Comparison of ENCODE assay signal across 8 cellular contexts in genomic region chr1:171780583-171781166, GRCh38. TPM values are rescaled to one million over a fixed set of nuclear protein-coding genes. Genes with fewer than 3 reads are reported as not detected.
DNase-seq lines count a peak whose midpoint lies in the region; ATAC-seq and TF ChIP-seq lines count a peak whose summit lies in the region.

No MANE protein-coding gene starts in this region.

- no peak for TF ChIP-seq CTCF in fibroblast of pulmonary artery (IDR thresholded peaks at IDR 0.05; ENCODE audit: low read length, missing control alignments)
- no peak for TF ChIP-seq CTCF in gastrocnemius medialis (IDR thresholded peaks at IDR 0.05 in 4 of 5, conservative IDR thresholded peaks at IDR 0.05 in 1 of 5)

- DNase-seq in HAP-1 (ENCODE audit: low spot score in 2 of 2) (peak in 1 of 2 experiments; percentile 14), SJSA1 (ENCODE audit: low read depth in 1 of 2, low spot score in 2 of 2) (peak; percentile 10 to 18), fibroblast of pulmonary artery (ENCODE audit: low read depth) (no peak), gastrocnemius medialis (no peak), NCI-H2196 treated with DMSO at 0.1 percent for 48 hours (lab: John Stamatoyannopoulos, UW; ENCODE audit: unreplicated experiment) (no peak)

- H3K27me3 ChIP-seq in HAP-1 (ENCODE audit: low read depth) (no peaks in the 10 kb centered on the region), SJSA1 (replicated peaks) (no peaks in the 10 kb centered on the region), gastrocnemius medialis (no peaks in the 10 kb centered on the region)

- intact Hi-C loops in gastrocnemius medialis (cut with DNase I; ENCODE audit: low total_unique reads), result loop anchor here (1.0 to 2.0 kb wide), 5 partner anchors 37 to 1696 kb away; partner anchors contain the start of genes PRDX6, PRRC2C and SUCO

- ATAC-seq in gastrocnemius medialis, result peak in 1 of 2 donors; percentile 3
- ATAC-seq in HG03280 (IDR thresholded peaks at IDR 0.05; ENCODE audit: unreplicated experiment), result no peak
- ATAC-seq in HG03571 (IDR thresholded peaks at IDR 0.05; ENCODE audit: unreplicated experiment), result no peak
- ATAC-seq in HG03354 (IDR thresholded peaks at IDR 0.05; ENCODE audit: poor library complexity, severe bottlenecking, unreplicated experiment), result no peak

- H3K9me3 ChIP-seq in HAP-1 (no peaks in the 10 kb centered on the region), SJSA1 (replicated peaks) (no peaks in the 10 kb centered on the region), gastrocnemius medialis (no peaks in the 10 kb centered on the region)

- peaks cover 11% of the 10 kb centered on the region for H3K4me1 ChIP-seq in HAP-1
- H3K4me1 ChIP-seq in SJSA1 (replicated peaks), result peaks cover 11% of the 10 kb centered on the region
- peaks cover 31% of the 10 kb centered on the region in 2 donors for H3K4me1 ChIP-seq in gastrocnemius medialis

- H3K36me3 ChIP-seq in HAP-1 (replicated peaks) (peaks cover 25% of the 10 kb centered on the region), SJSA1 (peaks cover 22% of the 10 kb centered on the region), gastrocnemius medialis (peaks cover 0 to 8% of the 10 kb centered on the region in 2 donors)

- peak overlapping the region; percentile 27 for H3K4me3 ChIP-seq in HAP-1
- H3K4me3 ChIP-seq in SJSA1, result peak overlapping the region; percentile 55
- peak overlapping the region; percentile 98 for H3K4me3 ChIP-seq in fibroblast of pulmonary artery (replicated peaks; ENCODE audit: low read depth, low read length)
- H3K4me3 ChIP-seq in gastrocnemius medialis, result peak overlapping the region; percentile 60 to 92 (median 87)

- in situ Hi-C loops in HAP-1 (cut with MboI; ENCODE audit: low sequenced_read_pairs) (no loop called here), gastrocnemius medialis (cut with MboI; ENCODE audit: low sequenced_read_pairs in 4 of 4) (loop anchor here in 3 of 4 donors (5.0 to 25.0 kb wide), 3 partner anchors 38 to 757 kb away; partner anchors contain the start of genes SUCO (in 2 of the 3), PIGC (in 1 of the 3) and VAMP4 (in 1 of the 3))

- peak overlapping the region; percentile 49 for H3K27ac ChIP-seq in SJSA1
- H3K27ac ChIP-seq in gastrocnemius medialis, result peak overlapping the region; percentile 87 to 95 (median 90)

- TF ChIP-seq POLR2A in gastrocnemius medialis (IDR thresholded peaks at IDR 0.05), result no peak

RNA-seq across cellular contexts. Expression of gene METTL13, which starts 0.8 kb away (rescaled TPM):
- total RNA-seq in SJSA1 (2014; rRNA removed; shearing (Covaris generic)), result 15.1 and 26.5 TPM in 2 replicates
- total RNA-seq in gastrocnemius medialis, result 10 to 100 TPM; 18.6 to 32.8 (median 23.5) TPM

RNA-seq across cellular contexts. Expression of gene VAMP4, which starts 38.8 kb away (rescaled TPM):
- total RNA-seq in SJSA1 (2014; rRNA removed; shearing (Covaris generic)), result 4.2 and 8.5 TPM in 2 replicates
- total RNA-seq in gastrocnemius medialis, result 10 to 100 TPM in 1 of 4 donors, 1 to 10 TPM in 3; 4.6 to 11.1 (median 5.0) TPM

Comparison
In these comparisons a context has a peak if more than half of its experiments do, and no peak if none do; other contexts are left out.
1. DNase-seq: peak in SJSA1 (2 of 2); none in fibroblast of pulmonary artery (single experiment), gastrocnemius medialis (0 of 2) and NCI-H2196 treated with DMSO at 0.1 percent for 48 hours (single experiment).
2. H3K4me3 ChIP-seq: peak in every context shown above with its lines; median percentile 98 in fibroblast of pulmonary artery; 87 in gastrocnemius medialis; 55 in SJSA1; 27 in HAP-1.